In the genomic region with DNA sequence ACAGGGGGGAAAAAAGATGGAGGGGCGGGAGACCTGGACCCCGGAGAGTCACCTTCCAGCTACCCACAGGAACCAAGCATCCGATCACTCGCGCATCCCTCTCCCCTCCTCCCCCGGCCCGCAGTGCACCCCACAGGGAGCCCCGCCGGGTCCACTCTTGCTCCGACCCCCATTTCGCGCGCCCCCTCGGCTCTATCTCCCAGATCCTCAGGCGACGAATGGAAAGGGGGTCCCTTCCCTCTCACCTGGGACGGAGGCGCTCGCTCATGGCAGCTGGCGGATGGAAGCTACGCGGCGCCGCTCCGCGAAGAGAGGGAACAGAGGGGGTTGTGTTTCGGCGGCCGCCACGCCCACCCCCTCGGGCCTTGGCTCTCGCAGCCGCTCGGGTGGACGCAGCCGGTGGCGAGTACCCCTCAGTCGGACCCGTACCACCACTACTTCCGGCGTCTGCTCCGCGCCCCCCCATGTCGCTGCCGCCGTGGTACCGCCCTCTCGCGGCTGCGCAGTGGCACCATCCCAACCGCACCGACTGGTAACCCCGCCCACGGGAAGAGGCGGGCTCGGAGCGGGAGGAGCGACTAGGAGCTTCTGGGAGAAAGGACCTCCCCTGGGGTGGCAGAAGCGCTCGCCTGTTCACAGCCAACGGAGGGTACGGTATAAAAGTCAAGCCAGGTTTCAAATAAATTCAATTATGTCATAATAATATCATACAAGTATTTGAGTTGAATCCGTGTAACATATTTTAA, we compare ENCODE assay signal across 1 cellular context.
A peak's percentile ranks its signal among the peaks of the same experiment; 100 is the strongest.
TF ChIP-seq lines count a peak whose summit lies in the region.

No MANE protein-coding gene starts in this region.

TF ChIP-seq in HepG2, 621 proteins besides CTCF, POLR2A, EP300 and RAD21 (continued from another document and continues in another):
- TF ChIP-seq, protein P1, sequence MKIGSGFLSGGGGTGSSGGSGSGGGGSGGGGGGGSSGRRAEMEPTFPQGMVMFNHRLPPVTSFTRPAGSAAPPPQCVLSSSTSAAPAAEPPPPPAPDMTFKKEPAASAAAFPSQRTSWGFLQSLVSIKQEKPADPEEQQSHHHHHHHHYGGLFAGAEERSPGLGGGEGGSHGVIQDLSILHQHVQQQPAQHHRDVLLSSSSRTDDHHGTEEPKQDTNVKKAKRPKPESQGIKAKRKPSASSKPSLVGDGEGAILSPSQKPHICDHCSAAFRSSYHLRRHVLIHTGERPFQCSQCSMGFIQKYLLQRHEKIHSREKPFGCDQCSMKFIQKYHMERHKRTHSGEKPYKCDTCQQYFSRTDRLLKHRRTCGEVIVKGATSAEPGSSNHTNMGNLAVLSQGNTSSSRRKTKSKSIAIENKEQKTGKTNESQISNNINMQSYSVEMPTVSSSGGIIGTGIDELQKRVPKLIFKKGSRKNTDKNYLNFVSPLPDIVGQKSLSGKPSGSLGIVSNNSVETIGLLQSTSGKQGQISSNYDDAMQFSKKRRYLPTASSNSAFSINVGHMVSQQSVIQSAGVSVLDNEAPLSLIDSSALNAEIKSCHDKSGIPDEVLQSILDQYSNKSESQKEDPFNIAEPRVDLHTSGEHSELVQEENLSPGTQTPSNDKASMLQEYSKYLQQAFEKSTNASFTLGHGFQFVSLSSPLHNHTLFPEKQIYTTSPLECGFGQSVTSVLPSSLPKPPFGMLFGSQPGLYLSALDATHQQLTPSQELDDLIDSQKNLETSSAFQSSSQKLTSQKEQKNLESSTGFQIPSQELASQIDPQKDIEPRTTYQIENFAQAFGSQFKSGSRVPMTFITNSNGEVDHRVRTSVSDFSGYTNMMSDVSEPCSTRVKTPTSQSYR (CRISPR knock-in tag; IDR thresholded peaks at IDR 0.05; ENCODE audit: borderline replicate concordance) = 0 out of 2 replicates have a peak, but pooled peaks have one; percentile 56
- TF ChIP-seq UBTF (CRISPR knock-in tag; IDR thresholded peaks at IDR 0.05) (peak; percentile 83), SP1 (IDR thresholded peaks at IDR 0.05) (no peak), SP1 (CRISPR knock-in tag; IDR thresholded peaks at IDR 0.05) (peak; percentile 89), ZNF451 (CRISPR knock-in tag; IDR thresholded peaks at IDR 0.05) (peak; percentile 37; the same call in 1 of the 2 replicates), ZBED4 (CRISPR knock-in tag; IDR thresholded peaks at IDR 0.05; ENCODE audit: borderline replicate concordance) (peak; percentile 74; the same call in 1 of the 2 replicates), ZNF510 (CRISPR knock-in tag; IDR thresholded peaks at IDR 0.05; ENCODE audit: low read depth) (peak; percentile 81), JARID2 (CRISPR knock-in tag; IDR thresholded peaks at IDR 0.05; ENCODE audit: insufficient replicate concordance) (no peak), KLF12 (CRISPR knock-in tag; IDR thresholded peaks at IDR 0.05; ENCODE audit: borderline replicate concordance) (peak; percentile 96), MIER2 (CRISPR knock-in tag; IDR thresholded peaks at IDR 0.05) (no peak), TRIM24 (CRISPR knock-in tag; IDR thresholded peaks at IDR 0.05) (no peak), RBM39 (IDR thresholded peaks at IDR 0.05; ENCODE audit: low read depth, low read length, poor library complexity, severe bottlenecking) (peak; percentile 73), THAP7 (CRISPR knock-in tag; IDR thresholded peaks at IDR 0.05) (peak; percentile 42; the same call in 1 of the 2 replicates), NKX3-1 (CRISPR knock-in tag; IDR thresholded peaks at IDR 0.05) (peak; percentile 86; the same call in 1 of the 2 replicates), CC2D1A (CRISPR knock-in tag; IDR thresholded peaks at IDR 0.05) (no peak), YEATS4 (CRISPR knock-in tag; IDR thresholded peaks at IDR 0.05; ENCODE audit: borderline replicate concordance) (peak; percentile 69; the same call in 1 of the 2 replicates), MED1 (CRISPR knock-in tag; IDR thresholded peaks at IDR 0.05) (peak; percentile 86), FOXA3 (CRISPR knock-in tag; IDR thresholded peaks at IDR 0.05) (peak; percentile 53), ZNF678 (CRISPR knock-in tag; IDR thresholded peaks at IDR 0.05) (no peak), ZNF639 (CRISPR knock-in tag; conservative IDR thresholded peaks at IDR 0.05) (no peak; the same call in 1 of the 2 replicates), ZNF354B (CRISPR knock-in tag; IDR thresholded peaks at IDR 0.05) (no peak), FOXO1 (CRISPR knock-in tag; IDR thresholded peaks at IDR 0.05) (peak; percentile 57), NFKBIZ (CRISPR knock-in tag; IDR thresholded peaks at IDR 0.05) (0 out of 2 replicates have a peak, but pooled peaks have one; percentile 18), DNMT3B (CRISPR knock-in tag; conservative IDR thresholded peaks at IDR 0.05) (no peak; the same call in 1 of the 2 replicates), ARID2 (CRISPR knock-in tag; IDR thresholded peaks at IDR 0.05; ENCODE audit: borderline replicate concordance) (peak; percentile 31; the same call in 1 of the 2 replicates), ZNF589 (CRISPR knock-in tag; conservative IDR thresholded peaks at IDR 0.05) (peak; percentile 65; the same call in 1 of the 2 replicates), ZNF605 (CRISPR knock-in tag; IDR thresholded peaks at IDR 0.05) (no peak; the same call in 1 of the 2 replicates), PATZ1 (CRISPR knock-in tag; IDR thresholded peaks at IDR 0.05) (peak; percentile 73), BRF2 (CRISPR knock-in tag; IDR thresholded peaks at IDR 0.05) (no peak)
- TF ChIP-seq, protein P2, sequence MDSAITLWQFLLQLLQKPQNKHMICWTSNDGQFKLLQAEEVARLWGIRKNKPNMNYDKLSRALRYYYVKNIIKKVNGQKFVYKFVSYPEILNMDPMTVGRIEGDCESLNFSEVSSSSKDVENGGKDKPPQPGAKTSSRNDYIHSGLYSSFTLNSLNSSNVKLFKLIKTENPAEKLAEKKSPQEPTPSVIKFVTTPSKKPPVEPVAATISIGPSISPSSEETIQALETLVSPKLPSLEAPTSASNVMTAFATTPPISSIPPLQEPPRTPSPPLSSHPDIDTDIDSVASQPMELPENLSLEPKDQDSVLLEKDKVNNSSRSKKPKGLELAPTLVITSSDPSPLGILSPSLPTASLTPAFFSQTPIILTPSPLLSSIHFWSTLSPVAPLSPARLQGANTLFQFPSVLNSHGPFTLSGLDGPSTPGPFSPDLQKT (CRISPR knock-in tag; IDR thresholded peaks at IDR 0.05; ENCODE audit: borderline replicate concordance) = 0 out of 2 replicates have a peak, but pooled peaks have one; percentile 53
- TF ChIP-seq, protein P3, sequence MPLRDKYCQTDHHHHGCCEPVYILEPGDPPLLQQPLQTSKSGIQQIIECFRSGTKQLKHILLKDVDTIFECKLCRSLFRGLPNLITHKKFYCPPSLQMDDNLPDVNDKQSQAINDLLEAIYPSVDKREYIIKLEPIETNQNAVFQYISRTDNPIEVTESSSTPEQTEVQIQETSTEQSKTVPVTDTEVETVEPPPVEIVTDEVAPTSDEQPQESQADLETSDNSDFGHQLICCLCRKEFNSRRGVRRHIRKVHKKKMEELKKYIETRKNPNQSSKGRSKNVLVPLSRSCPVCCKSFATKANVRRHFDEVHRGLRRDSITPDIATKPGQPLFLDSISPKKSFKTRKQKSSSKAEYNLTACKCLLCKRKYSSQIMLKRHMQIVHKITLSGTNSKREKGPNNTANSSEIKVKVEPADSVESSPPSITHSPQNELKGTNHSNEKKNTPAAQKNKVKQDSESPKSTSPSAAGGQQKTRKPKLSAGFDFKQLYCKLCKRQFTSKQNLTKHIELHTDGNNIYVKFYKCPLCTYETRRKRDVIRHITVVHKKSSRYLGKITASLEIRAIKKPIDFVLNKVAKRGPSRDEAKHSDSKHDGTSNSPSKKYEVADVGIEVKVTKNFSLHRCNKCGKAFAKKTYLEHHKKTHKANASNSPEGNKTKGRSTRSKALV (CRISPR knock-in tag; IDR thresholded peaks at IDR 0.05) = peak; percentile 90
- TF ChIP-seq, protein P4, sequence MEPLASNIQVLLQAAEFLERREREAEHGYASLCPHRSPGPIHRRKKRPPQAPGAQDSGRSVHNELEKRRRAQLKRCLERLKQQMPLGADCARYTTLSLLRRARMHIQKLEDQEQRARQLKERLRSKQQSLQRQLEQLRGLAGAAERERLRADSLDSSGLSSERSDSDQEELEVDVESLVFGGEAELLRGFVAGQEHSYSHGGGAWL (CRISPR knock-in tag; IDR thresholded peaks at IDR 0.05) = peak; percentile 95
- TF ChIP-seq, protein P5, sequence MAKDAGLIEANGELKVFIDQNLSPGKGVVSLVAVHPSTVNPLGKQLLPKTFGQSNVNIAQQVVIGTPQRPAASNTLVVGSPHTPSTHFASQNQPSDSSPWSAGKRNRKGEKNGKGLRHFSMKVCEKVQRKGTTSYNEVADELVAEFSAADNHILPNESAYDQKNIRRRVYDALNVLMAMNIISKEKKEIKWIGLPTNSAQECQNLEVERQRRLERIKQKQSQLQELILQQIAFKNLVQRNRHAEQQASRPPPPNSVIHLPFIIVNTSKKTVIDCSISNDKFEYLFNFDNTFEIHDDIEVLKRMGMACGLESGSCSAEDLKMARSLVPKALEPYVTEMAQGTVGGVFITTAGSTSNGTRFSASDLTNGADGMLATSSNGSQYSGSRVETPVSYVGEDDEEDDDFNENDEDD (CRISPR knock-in tag; IDR thresholded peaks at IDR 0.05; ENCODE audit: borderline replicate concordance) = peak; percentile 53; the same call in 1 of the 2 replicates
